In the genomic region with DNA sequence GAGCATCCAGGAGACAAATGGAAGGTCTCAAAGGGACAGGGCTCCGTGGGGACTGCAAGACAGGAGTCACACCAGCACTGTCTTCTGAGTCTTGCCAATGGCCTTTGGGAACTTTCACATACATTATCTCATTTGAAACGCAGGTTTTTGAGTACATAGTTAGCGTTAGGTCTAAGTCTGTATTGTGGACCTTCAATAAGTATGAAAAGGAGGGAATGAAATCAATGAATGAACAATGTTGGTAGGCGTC, we compare ENCODE assay signal across 8 cellular contexts. TPM values are rescaled to one million over a fixed set of nuclear protein-coding genes. Genes with fewer than 3 reads are reported as not detected.
A peak's percentile ranks its signal among the peaks of the same experiment; 100 is the strongest.
DNase-seq lines count a peak whose midpoint lies in the region; ATAC-seq and TF ChIP-seq lines count a peak whose summit lies in the region.

No MANE protein-coding gene starts in this region.

- TF ChIP-seq EP300 in stomach (IDR thresholded peaks at IDR 0.05), result no peak

- H3K9me3 ChIP-seq in GM23248 (ENCODE audit: low read depth), result no peaks in the 10 kb centered on the region
- no peaks in the 10 kb centered on the region for H3K9me3 ChIP-seq in iPS-15b (ENCODE audit: control insufficient read depth, insufficient read depth, low read length)
- no peaks in the 10 kb centered on the region for H3K9me3 ChIP-seq in stomach

- H3K4me1 Mint-ChIP-seq in activated T-cell treated with anti-CD3 and anti-CD28 coated beads, Interleukin-2, amount 50 U/mL, for 4 hours (ENCODE audit: low read depth), result peaks cover 30% of the 10 kb centered on the region

- no peak for DNase-seq in GM23248
- DNase-seq in stomach, result no peak
- no peak for DNase-seq in activated naive CD4-positive, alpha-beta T cell (lab: John Stamatoyannopoulos, UW)
- DNase-seq in activated T-cell treated with anti-CD3 and anti-CD28 coated beads, Interleukin-2, amount 50 U/mL, for 4 hours, result no peak
- DNase-seq in dedifferentiated amniotic fluid mesenchymal stem cell (ENCODE audit: extremely low spot score), result no peak

- peaks cover 18% of the 10 kb centered on the region for H3K36me3 Mint-ChIP-seq in activated T-cell treated with anti-CD3 and anti-CD28 coated beads, Interleukin-2, amount 50 U/mL, for 4 hours (ENCODE audit: insufficient read depth)

- H3K36me3 ChIP-seq in GM23248 (ENCODE audit: low read depth) (peaks cover 21% of the 10 kb centered on the region), iPS-15b (ENCODE audit: control insufficient read depth, insufficient read depth, low read length) (no peaks in the 10 kb centered on the region), stomach (peaks cover 5 to 21% (median 20%) of the 10 kb centered on the region in 4 donors)

- peak overlapping the region; percentile 71 for H3K4me2 ChIP-seq in GM23248 (ENCODE audit: unreplicated experiment)

- 52 to 57% methylated on average over 4 of the region's 4 CpGs for WGBS in GM23248 (ENCODE audit: low coverage in 1 of 2, low lambda C conversion rate in 2 of 2, missing lambda C conversion rate in 2 of 2), 2 experiments
- WGBS in adipose tissue, 3 donors, result 44 to 67% (median 66%) methylated on average over 4 of the region's 4 CpGs
- WGBS in stomach, 5 donors, result 52 to 69% (median 60%) methylated on average over 4 of the region's 4 CpGs

- H4K20me1 ChIP-seq in GM23248 (ENCODE audit: insufficient read depth), result no peaks in the 10 kb centered on the region

- H3F3A ChIP-seq in GM23248 (ENCODE audit: insufficient read depth), result peaks cover 32% of the 10 kb centered on the region

- H3K4me3 ChIP-seq in GM23248, result peak overlapping the region; percentile 97
- peak overlapping the region; percentile 92 for H3K4me3 ChIP-seq in iPS-15b (ENCODE audit: low read depth, low read length)
- H3K4me3 ChIP-seq in stomach, result peak overlapping the region; percentile 62 to 71 (median 70)

- peak overlapping the region; percentile 86 for H3K9ac ChIP-seq in GM23248
- H3K9ac ChIP-seq in iPS-15b (ENCODE audit: low read depth, low read length), result no peak overlapping the region

- H3K27me3 Mint-ChIP-seq in activated T-cell treated with anti-CD3 and anti-CD28 coated beads, Interleukin-2, amount 50 U/mL, for 4 hours (ENCODE audit: low read depth), result no peaks in the 10 kb centered on the region

- H2AFZ ChIP-seq in GM23248, result peak overlapping the region; percentile 100

- H3K9me3 Mint-ChIP-seq in activated T-cell treated with anti-CD3 and anti-CD28 coated beads, Interleukin-2, amount 50 U/mL, for 4 hours, result no peaks in the 10 kb centered on the region

- intact Hi-C loops in stomach (cut with DNase I; ENCODE audit: low total_unique reads), result no loop called here

- peaks cover 38% of the 10 kb centered on the region for H3K79me2 ChIP-seq in GM23248 (ENCODE audit: insufficient read depth)

- TF ChIP-seq CTCF in stomach (IDR thresholded peaks at IDR 0.05), result no peak

- H3K4me1 ChIP-seq in GM23248 (ENCODE audit: insufficient read depth) (peaks cover 36% of the 10 kb centered on the region), iPS-15b (ENCODE audit: control insufficient read depth, insufficient read depth, low read length) (no peaks in the 10 kb centered on the region), stomach (peaks cover 26 to 43% (median 32%) of the 10 kb centered on the region in 4 donors)

- no peaks in the 10 kb centered on the region for H3K27me3 ChIP-seq in GM23248 (replicated peaks; ENCODE audit: insufficient read depth)
- H3K27me3 ChIP-seq in iPS-15b (ENCODE audit: control insufficient read depth, insufficient read depth, low read length), result peaks cover 19% of the 10 kb centered on the region
- H3K27me3 ChIP-seq in stomach, result no peaks in the 10 kb centered on the region

- ATAC-seq in activated T-cell treated with anti-CD3 and anti-CD28 coated beads, Interleukin-2, amount 50 U/mL, for 4 hours, result no peak
- ATAC-seq in GM19455 (IDR thresholded peaks at IDR 0.05; ENCODE audit: unreplicated experiment), result no peak

- TF ChIP-seq POLR2A in stomach (IDR thresholded peaks at IDR 0.05), result no peak

- H3K9me2 ChIP-seq in GM23248 (ENCODE audit: insufficient read depth), result no peaks in the 10 kb centered on the region

- in situ Hi-C loops in GM23248 (cut with MboI), result no loop called here

- H3K4me3 Mint-ChIP-seq in activated T-cell treated with anti-CD3 and anti-CD28 coated beads, Interleukin-2, amount 50 U/mL, for 4 hours, result no peak overlapping the region

- H3K27ac ChIP-seq in GM23248 (peak overlapping the region; percentile 98), adipose tissue (ENCODE audit: low read depth, low read length) (peak overlapping the region; percentile 77), stomach (peak overlapping the region; percentile 90 to 99 (median 94))

RNA-seq across cellular contexts. Expression of a gene that starts 0.4 kb away (rescaled TPM):
- total RNA-seq in GM23248 (2014; rRNA removed; shearing (Covaris generic)), result 46.9 and 47.1 TPM in 2 replicates
- polyA plus RNA-seq in GM23248 (2016; fragmentation: Nextera tagmentation; extraction: Ambion mirVana) (30.1 and 34.5 TPM in 2 replicates), adipose tissue (10 to 100 TPM; 22.5 to 24.3 (median 23.1) TPM), stomach (10 to 100 TPM; 16.1 to 30.7 (median 18.1) TPM)
- total RNA-seq in stomach, result 100 to 1,000 TPM in 1 of 5 donors, 10 to 100 TPM in 4; 27.7 to 113 (median 54.7) TPM
- 10 to 100 TPM; 35.9 to 42.2 (median 38.6) TPM for total RNA-seq in activated T-cell treated with anti-CD3 and anti-CD28 coated beads, Interleukin-2, amount 50 U/mL, for 4 hours

RNA-seq across cellular contexts. Expression of a gene that starts 19.3 kb away (rescaled TPM):
- 64.9 and 88.3 TPM in 2 replicates for total RNA-seq in GM23248 (2014; rRNA removed; shearing (Covaris generic))
- polyA plus RNA-seq in GM23248 (2016; fragmentation: Nextera tagmentation; extraction: Ambion mirVana) (72.2 and 73.8 TPM in 2 replicates), adipose tissue (100 to 1,000 TPM in 2 of 3 donors, 10 to 100 TPM in 1; 31.7 to 152 (median 114) TPM), stomach (10 to 100 TPM; 15.8 to 47.5 (median 46.9) TPM)
- 10 to 100 TPM in 4 of 5 donors, 1 to 10 TPM in 1; 9.9 to 63.8 (median 24.2) TPM for total RNA-seq in stomach
- total RNA-seq in activated T-cell treated with anti-CD3 and anti-CD28 coated beads, Interleukin-2, amount 50 U/mL, for 4 hours, result 1 to 10 TPM; 6.8 to 8.5 (median 7.4) TPM

RNA-seq across cellular contexts. Expression of a gene that starts 58.4 kb away (rescaled TPM):
- 24.6 and 25.8 TPM in 2 replicates for total RNA-seq in GM23248 (2014; rRNA removed; shearing (Covaris generic))
- 35.5 and 36.7 TPM in 2 replicates for polyA plus RNA-seq in GM23248 (2016; fragmentation: Nextera tagmentation; extraction: Ambion mirVana)
- polyA plus RNA-seq in adipose tissue, result 10 to 100 TPM; 17.0 to 24.4 (median 24.1) TPM
- total RNA-seq in stomach, result 100 to 1,000 TPM in 1 of 5 donors, 10 to 100 TPM in 4; 22.8 to 116 (median 27.9) TPM
- polyA plus RNA-seq in stomach, result 10 to 100 TPM; 18.9 to 28.0 (median 23.9) TPM
- total RNA-seq in activated T-cell treated with anti-CD3 and anti-CD28 coated beads, Interleukin-2, amount 50 U/mL, for 4 hours, result 10 to 100 TPM; 81.6 to 92.7 (median 86.5) TPM
